Comparison of ENCODE assay signal across 14 cellular contexts in the genomic region with DNA sequence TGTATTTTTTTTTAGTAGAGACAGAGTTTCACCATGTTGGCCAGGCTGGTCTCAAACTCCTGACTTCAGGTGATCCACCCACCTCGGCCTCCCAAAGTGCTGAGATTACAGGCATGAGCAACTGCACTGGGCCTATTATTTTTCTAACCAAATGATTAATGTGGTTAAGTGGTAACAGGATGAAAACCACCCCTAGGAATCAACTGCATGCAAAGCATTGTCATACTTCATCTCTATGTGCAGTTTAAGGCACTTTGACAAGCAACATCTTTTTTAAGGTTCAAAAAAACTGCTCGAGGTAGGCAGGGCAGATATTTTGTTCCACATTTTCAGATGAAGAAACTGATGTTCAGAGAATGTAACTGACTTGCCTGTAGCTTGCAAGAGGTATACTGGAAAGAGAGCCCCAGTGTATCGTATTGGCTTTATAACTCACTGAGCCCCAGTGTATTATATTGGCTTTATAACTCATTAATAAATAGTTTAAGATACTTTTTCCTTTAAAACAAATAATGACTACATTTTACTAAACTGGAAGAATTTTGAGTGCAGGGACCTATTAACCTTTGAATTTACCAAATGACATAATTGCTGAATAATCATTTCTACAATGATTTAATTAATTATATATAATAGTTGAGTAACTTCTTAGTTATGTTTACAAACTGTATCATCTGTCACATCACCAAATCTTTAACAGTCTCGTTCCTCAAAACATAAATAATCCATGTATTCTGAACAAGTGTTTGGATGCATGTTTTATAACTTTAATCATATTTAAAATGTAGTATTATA. TPM values are rescaled to one million over a fixed set of nuclear protein-coding genes. Genes with fewer than 3 reads are reported as not detected.
DNase-seq lines count a peak whose midpoint lies in the region; ATAC-seq and TF ChIP-seq lines count a peak whose summit lies in the region.
"Had no signal": no experiment of that assay in that cellular context is flagged by ENCODE, and none has a peak within 500 bp of the region (broad histone marks: within the 10 kb centered on the region; RNA-seq: fewer than 3 reads in every experiment).

No MANE protein-coding gene starts in this region.

- 84% methylated on average over 4 of the region's 4 CpGs for WGBS in suprapubic skin

- ATAC-seq in HG03342 (IDR thresholded peaks at IDR 0.05; ENCODE audit: unreplicated experiment) = no peak
- ATAC-seq: left lobe of liver had no signal

- no peaks in the 10 kb centered on the region for H3K9me3 ChIP-seq in osteoblast (ENCODE audit: low read depth, low read length)
- no peaks in the 10 kb centered on the region for H3K9me3 ChIP-seq in suprapubic skin

- TF ChIP-seq CTCF in osteoblast (IDR thresholded peaks at IDR 0.05; ENCODE audit: extremely low read depth, low read depth, low read length) (no peak), suprapubic skin (IDR thresholded peaks at IDR 0.05) (no peak)

- H3K36me3 ChIP-seq in osteoblast (ENCODE audit: insufficient read depth, low read length) = no peaks in the 10 kb centered on the region
- no peaks in the 10 kb centered on the region for H3K36me3 ChIP-seq in suprapubic skin

- peak overlapping the region; percentile 37 for H3K4me2 ChIP-seq in osteoblast (ENCODE audit: insufficient read depth, low read length)
- H3K4me2 ChIP-seq: hepatocyte had no signal

- TF ChIP-seq EP300 in suprapubic skin (IDR thresholded peaks at IDR 0.05) = no peak

- no peaks in the 10 kb centered on the region for H3K79me2 ChIP-seq in osteoblast (ENCODE audit: insufficient read depth, low read length)
- H3K79me2 ChIP-seq: hepatocyte had no signal

- no peak for TF ChIP-seq POLR2A in suprapubic skin (IDR thresholded peaks at IDR 0.05)

- peak; percentile 64 for DNase-seq in EH (ENCODE audit: low read depth)
- peak; percentile 60 for DNase-seq in NCI-H226
- DNase-seq in central memory CD4-positive, alpha-beta T cell = peak; percentile 23
- peak; percentile 39 for DNase-seq in osteoblast (ENCODE audit: insufficient read length, low spot score, missing footprints)
- DNase-seq in NCI-H526 treated with DMSO at 0.1 percent for 48 hours (lab: John Stamatoyannopoulos, UW) = no peak
- no peak for DNase-seq in suprapubic skin (ENCODE audit: low spot score in 2 of 2)
- DNase-seq: activated CD4-positive, alpha-beta T cell treated with anti-CD3 and anti-CD28 coated beads for 4 hours; CD8-positive, alpha-beta memory T cell; NCI-H187 treated with DMSO at 0.1 percent for 48 hours; NCI-H524 treated with DMSO at 0.1 percent for 48 hours; posterior cingulate gyrus had no signal

- H4K20me1 ChIP-seq in osteoblast (ENCODE audit: insufficient read depth, low read length) = no peaks in the 10 kb centered on the region

- no peak overlapping the region for H2AFZ ChIP-seq in osteoblast (ENCODE audit: low read length)
- H2AFZ ChIP-seq: hepatocyte had no signal

- H3K27me3 ChIP-seq in osteoblast (ENCODE audit: insufficient read depth, low read length) = no peaks in the 10 kb centered on the region
- no peaks in the 10 kb centered on the region for H3K27me3 ChIP-seq in suprapubic skin
- H3K27me3 ChIP-seq: hepatocyte had no signal

- H3K4me3 ChIP-seq in osteoblast (ENCODE audit: insufficient read depth, low read length) (no peak overlapping the region), suprapubic skin (no peak overlapping the region)
- H3K4me3 ChIP-seq: hepatocyte had no signal

- H3K4me1 ChIP-seq in osteoblast (ENCODE audit: insufficient read depth, low read length) (peaks cover 41% of the 10 kb centered on the region), suprapubic skin (no peaks in the 10 kb centered on the region)

- H3K27ac ChIP-seq in osteoblast (ENCODE audit: low read depth, low read length) = peak overlapping the region; percentile 89
- H3K27ac ChIP-seq in suprapubic skin = no peak overlapping the region
- H3K27ac ChIP-seq: hepatocyte had no signal

RNA-seq across cellular contexts. Expression of gene RTKN2, which starts 38.1 kb away (rescaled TPM):
- total RNA-seq in osteoblast (7.7 and 8.0 TPM in 2 replicates), suprapubic skin (1 to 10 TPM in 1 of 4 donors, under 1 TPM in 3; 0.83 to 2.5 (median 0.94) TPM)

Comparison
In these comparisons a context has a peak if more than half of its experiments do, and no peak if none do; other contexts are left out.
1. DNase-seq: peak in EH (single experiment), NCI-H226 (single experiment), central memory CD4-positive, alpha-beta T cell (single experiment) and osteoblast (single experiment); none in NCI-H526 treated with DMSO at 0.1 percent for 48 hours (single experiment) and suprapubic skin (0 of 2).